ENCODE assay signal across 9 cellular contexts in genomic region chr1:19436716-19437476, GRCh38. TPM values are rescaled to one million over a fixed set of nuclear protein-coding genes. Genes with fewer than 3 reads are reported as not detected.
DNase-seq lines count a peak whose midpoint lies in the region; ATAC-seq, FAIRE-seq and TF ChIP-seq lines count a peak whose summit lies in the region.
"Had no signal": no experiment of that assay in that cellular context is flagged by ENCODE, and none has a peak within 500 bp of the region (broad histone marks: within the 10 kb centered on the region; RNA-seq: fewer than 3 reads in every experiment).

No MANE protein-coding gene starts in this region.

- peak in 1 of 4 donors; percentile 21 for TF ChIP-seq POLR2A in esophagus squamous epithelium (IDR thresholded peaks at IDR 0.05)

- no peak for FAIRE-seq in urothelium cell line (lab: Jason Lieb, UNC)

- H3K9me3 Mint-ChIP-seq in CD4-positive, alpha-beta memory T cell: no peaks in the 10 kb centered on the region

- no peak for TF ChIP-seq CTCF in RWPE1 (conservative IDR thresholded peaks at IDR 0.05; ENCODE audit: low read depth)
- TF ChIP-seq CTCF in esophagus squamous epithelium (IDR thresholded peaks at IDR 0.05): no peak
- no peak for TF ChIP-seq CTCF in neutrophil (IDR thresholded peaks at IDR 0.05)

- WGBS in esophagus squamous epithelium, 2 donors: 26 to 36% methylated on average over 8 of the region's 8 CpGs

- H3K27ac ChIP-seq in CD4-positive, alpha-beta memory T cell (ENCODE audit: low read depth, low read length): peak overlapping the region; percentile 39
- H3K27ac ChIP-seq in RWPE1 (peak overlapping the region; percentile 83), esophagus squamous epithelium (peak overlapping the region; percentile 78 to 92 (median 90)), neutrophil (peak overlapping the region; percentile 80)
- H3K27ac ChIP-seq: SJSA1 had no signal

- intact Hi-C loops in CD4-positive, alpha-beta memory T cell (cut with micrococcal nuclease): loop anchor here (5.0 kb wide), 2 partner anchors 50 to 215 kb away; partner anchors contain the start of gene CAPZB
- intact Hi-C loops in esophagus squamous epithelium (cut with DNase I): no loop called here

- H3K9me3 ChIP-seq in CD4-positive, alpha-beta memory T cell (ENCODE audit: control insufficient read depth in 1 of 2, low read length in 2 of 2): no peaks in the 10 kb centered on the region
- H3K9me3 ChIP-seq in esophagus squamous epithelium: no peaks in the 10 kb centered on the region
- no peaks in the 10 kb centered on the region for H3K9me3 ChIP-seq in neutrophil
- H3K9me3 ChIP-seq: SJSA1 had no signal

- DNase-seq in CD4-positive, alpha-beta memory T cell: no peak
- DNase-seq in RWPE1 (ENCODE audit: low spot score) (peak; percentile 48), esophagus squamous epithelium (lab: John Stamatoyannopoulos, UW) (no peak), HK-2 (ENCODE audit: unreplicated experiment) (no peak), urothelium cell line (ENCODE audit: low spot score) (no peak)

- H3K4me3 Mint-ChIP-seq in CD4-positive, alpha-beta memory T cell: peak overlapping the region in 7 of 8 donors; percentile 18 to 59 (median 54)

- peaks cover 24 to 58% of the 10 kb centered on the region in 2 donors for H3K36me3 Mint-ChIP-seq in CD4-positive, alpha-beta memory T cell

- POLR2A ChIA-PET in CD4-positive, alpha-beta memory T cell (lab: Charles Lee; ENCODE audit: partially characterized antibody): interaction anchor here (0.7 to 2.3 kb wide), 7 partner anchors 11 to 65 kb away, joined by 3 to 8 read pairs (median 4); no protein-coding TSS in a partner anchor
- POLR2A ChIA-PET in RWPE1 (lab: Yijun Ruan, JAX; ENCODE audit: low non-redundant PET): no interaction called here

- no peaks in the 10 kb centered on the region for H3K27me3 ChIP-seq in CD4-positive, alpha-beta memory T cell (ENCODE audit: insufficient read depth, low read length)
- no peaks in the 10 kb centered on the region for H3K27me3 ChIP-seq in esophagus squamous epithelium
- H3K27me3 ChIP-seq in neutrophil: no peaks in the 10 kb centered on the region
- H3K27me3 ChIP-seq: SJSA1 had no signal

- H3K27me3 Mint-ChIP-seq in CD4-positive, alpha-beta memory T cell: no peaks in the 10 kb centered on the region

- peaks cover 72 to 93% (median 86%) of the 10 kb centered on the region in 4 donors for H3K4me1 Mint-ChIP-seq in CD4-positive, alpha-beta memory T cell

- H3K27ac Mint-ChIP-seq in CD4-positive, alpha-beta memory T cell: peak overlapping the region; percentile 61 to 94 (median 81)

- CTCF ChIA-PET in CD4-positive, alpha-beta memory T cell (lab: Charles Lee; ENCODE audit: partially characterized antibody): interaction anchor here (1.0 to 11.3 kb wide), 10 partner anchors 11 to 217 kb away, joined by 3 to 99 read pairs (median 4); no protein-coding TSS in a partner anchor
- CTCF ChIA-PET in RWPE1 (lab: Yijun Ruan, JAX): no interaction called here

- ATAC-seq in HG03039 (IDR thresholded peaks at IDR 0.05; ENCODE audit: unreplicated experiment): no peak
- ATAC-seq in GM21423 (IDR thresholded peaks at IDR 0.05; ENCODE audit: unreplicated experiment): no peak

- no peaks in the 10 kb centered on the region for H3K36me3 ChIP-seq in CD4-positive, alpha-beta memory T cell (ENCODE audit: insufficient read depth, low read length)
- H3K36me3 ChIP-seq in esophagus squamous epithelium: no peaks in the 10 kb centered on the region
- H3K36me3 ChIP-seq in neutrophil: peaks cover 31% of the 10 kb centered on the region

- no peak overlapping the region for H3K4me3 ChIP-seq in CD4-positive, alpha-beta memory T cell (ENCODE audit: low read length in 2 of 2)
- H3K4me3 ChIP-seq in esophagus squamous epithelium: peak overlapping the region in 1 of 4 donors; percentile 3
- peak overlapping the region in 1 of 2 experiments; percentile 21 for H3K4me3 ChIP-seq in neutrophil (ENCODE audit: low read depth in 1 of 2, low read length in 1 of 2)
- H3K4me3 ChIP-seq: SJSA1 had no signal

- peaks cover 90% of the 10 kb centered on the region for H3K4me1 ChIP-seq in CD4-positive, alpha-beta memory T cell (ENCODE audit: insufficient read depth, low read length)
- H3K4me1 ChIP-seq in esophagus squamous epithelium (peaks cover 70 to 100% (median 90%) of the 10 kb centered on the region in 3 donors), neutrophil (ENCODE audit: control insufficient read depth in 1 of 2, insufficient read depth in 1 of 2, low read depth in 1 of 2, low read length in 1 of 2) (peaks cover 28 to 30% of the 10 kb centered on the region in 2 experiments)

RNA-seq across cellular contexts. Expression of gene CAPZB, which starts 48.4 kb away (rescaled TPM):
- total RNA-seq in CD4-positive, alpha-beta memory T cell: 100 to 1,000 TPM; 244 to 255 TPM
- polyA plus RNA-seq in CD4-positive, alpha-beta memory T cell: 100 to 1,000 TPM; 436 to 602 TPM
- total RNA-seq in esophagus squamous epithelium: 100 to 1,000 TPM in 3 of 4 donors, 10 to 100 TPM in 1; 89.4 to 146 (median 126) TPM

Comparison
In these comparisons a context has a peak if more than half of its experiments do, and no peak if none do; other contexts are left out.
1. H3K27ac ChIP-seq: peak in every context shown above with its lines; median percentile 90 in esophagus squamous epithelium; 83 in RWPE1; 80 in neutrophil; 39 in CD4-positive, alpha-beta memory T cell.